23 cellular contexts compared by ENCODE assay signal in genomic region chr14:86640288-86640687, GRCh38.
"Had no signal": no experiment of that assay in that cellular context is flagged by ENCODE, and none has a peak within 500 bp of the region (broad histone marks: within the 10 kb centered on the region; RNA-seq: fewer than 3 reads in every experiment).

No MANE protein-coding gene starts in this region.

- H3K27ac Mint-ChIP-seq: memory B cell; natural killer cell treated with Interleukin-12 subunit alpha and Interleukin-12 subunit beta and Interleukin-15 and Interleukin-18, amount 100 ng/mL, for 72 hours; progenitor cell of endocrine pancreas had no signal

- H3K36me3 Mint-ChIP-seq: memory B cell; natural killer cell treated with Interleukin-12 subunit alpha and Interleukin-12 subunit beta and Interleukin-15 and Interleukin-18, amount 100 ng/mL, for 72 hours had no signal

- H3K9me3 Mint-ChIP-seq: natural killer cell treated with Interleukin-12 subunit alpha and Interleukin-12 subunit beta and Interleukin-15 and Interleukin-18, amount 100 ng/mL, for 72 hours had no signal

- H3K4me3 ChIP-seq: esophagus squamous epithelium, gastroesophageal sphincter, left ventricle myocardium inferior, lower lobe of right lung, pancreas, stomach, thoracic aorta had no signal

- H3K4me1 Mint-ChIP-seq: memory B cell had no signal

- DNase-seq: effector memory CD4-positive, alpha-beta T cell; esophagus squamous epithelium; foreskin fibroblast; glutamatergic neuron; kidney; left cardiac atrium; left ventricle myocardium inferior; lower lobe of right lung; midbrain; occipital lobe; pancreas; right cardiac atrium; small intestine; stimulated activated CD4-positive, alpha-beta T cell treated with anti-CD3 and anti-CD28 coated beads, Interleukin-12 subunit alpha, Interleukin-12 subunit beta, amount 100 ng/mL, for 4 hours; stimulated activated naive CD4-positive, alpha-beta T cell; stomach; substantia nigra; trophoblast cell had no signal

- H3K9me3 ChIP-seq: gastroesophageal sphincter, lower lobe of right lung, pancreas, stomach, thoracic aorta had no signal

- H3K36me3 ChIP-seq: esophagus squamous epithelium, gastroesophageal sphincter, left ventricle myocardium inferior, lower lobe of right lung, pancreas, stomach, thoracic aorta had no signal

- H3K4me1 ChIP-seq: esophagus squamous epithelium, gastroesophageal sphincter, left ventricle myocardium inferior, lower lobe of right lung, pancreas, stomach had no signal

- H3K27me3 ChIP-seq: esophagus squamous epithelium, gastroesophageal sphincter, pancreas, stomach had no signal

- H3K27me3 Mint-ChIP-seq: memory B cell; natural killer cell treated with Interleukin-12 subunit alpha and Interleukin-12 subunit beta and Interleukin-15 and Interleukin-18, amount 100 ng/mL, for 72 hours; progenitor cell of endocrine pancreas had no signal

- H3K27ac ChIP-seq: esophagus squamous epithelium, gastroesophageal sphincter, left ventricle myocardium inferior, lower lobe of right lung, pancreas, stomach, thoracic aorta had no signal

- H3K4me3 Mint-ChIP-seq: memory B cell; natural killer cell treated with Interleukin-12 subunit alpha and Interleukin-12 subunit beta and Interleukin-15 and Interleukin-18, amount 100 ng/mL, for 72 hours had no signal
